ENCODE assay signal across 26 cellular contexts in the genomic region with DNA sequence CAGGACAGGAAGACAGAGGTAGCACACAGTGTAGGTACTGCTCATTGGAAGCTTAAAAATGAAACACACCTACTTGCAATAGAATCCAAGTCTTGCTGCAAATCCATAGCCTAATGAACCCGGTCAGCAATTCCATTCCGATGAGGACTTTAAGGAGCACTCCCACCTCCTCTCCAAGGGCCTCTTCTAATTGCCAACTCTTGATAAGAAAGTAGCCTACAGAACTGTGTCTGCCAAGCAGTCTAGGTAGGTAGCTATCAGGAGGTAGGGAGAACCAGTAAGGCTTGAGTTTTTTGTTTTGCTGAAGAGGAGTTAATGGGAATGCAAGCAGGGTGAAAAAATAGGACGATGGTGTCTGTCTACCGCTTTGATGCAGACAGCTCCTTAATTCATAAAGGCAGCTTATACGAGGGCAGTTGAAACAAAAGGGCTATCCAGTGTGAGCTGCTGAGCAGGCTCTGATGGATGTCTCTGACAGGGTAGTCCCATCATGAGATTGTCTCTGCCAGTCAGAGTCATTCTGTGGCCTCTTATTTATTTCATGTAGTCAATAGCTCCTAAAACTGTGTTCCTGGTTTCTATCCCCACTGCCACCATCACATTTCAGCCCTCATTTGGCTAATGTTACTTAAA.
A peak's percentile ranks its signal among the peaks of the same experiment; 100 is the strongest.
DNase-seq lines count a peak whose midpoint lies in the region; ATAC-seq, FAIRE-seq and TF ChIP-seq lines count a peak whose summit lies in the region.
"Had no signal": no experiment of that assay in that cellular context is flagged by ENCODE, and none has a peak within 500 bp of the region (broad histone marks: within the 10 kb centered on the region; RNA-seq: fewer than 3 reads in every experiment).

No MANE protein-coding gene starts in this region.

- ATAC-seq in upper lobe of right lung (peak; percentile 58), HG03442 (IDR thresholded peaks at IDR 0.05; ENCODE audit: unreplicated experiment) (no peak)
- ATAC-seq: CD8-positive, alpha-beta T cell; effector memory CD8-positive, alpha-beta T cell; esophagus mucosa; gastroesophageal sphincter; GM23338; K562 had no signal

- no peaks in the 10 kb centered on the region for H3K36me3 ChIP-seq in OCI-LY3 (replicated peaks; ENCODE audit: low read depth, low read length)
- H3K36me3 ChIP-seq in upper lobe of right lung: no peaks in the 10 kb centered on the region
- no peaks in the 10 kb centered on the region for H3K36me3 ChIP-seq in Karpas-422 (ENCODE audit: insufficient read depth, low read length)
- no peaks in the 10 kb centered on the region for H3K36me3 ChIP-seq in right atrium auricular region
- H3K36me3 ChIP-seq: brain microvascular endothelial cell, gastroesophageal sphincter, MG63, SJSA1, upper lobe of left lung had no signal

- no peak for TF ChIP-seq CTCF in OCI-LY3 (IDR thresholded peaks at IDR 0.05; ENCODE audit: low read depth, low read length)
- no peak for TF ChIP-seq CTCF in upper lobe of right lung (IDR thresholded peaks at IDR 0.05)
- TF ChIP-seq CTCF in right atrium auricular region (IDR thresholded peaks at IDR 0.05): no peak

- H3K27me3 ChIP-seq in OCI-LY3 (ENCODE audit: low read depth, low read length): no peaks in the 10 kb centered on the region
- H3K27me3 ChIP-seq in layer of hippocampus (ENCODE audit: control insufficient read depth, insufficient read depth, low read length): no peaks in the 10 kb centered on the region
- no peaks in the 10 kb centered on the region for H3K27me3 ChIP-seq in upper lobe of right lung
- H3K27me3 ChIP-seq in Karpas-422 (ENCODE audit: low read length): no peaks in the 10 kb centered on the region
- no peaks in the 10 kb centered on the region for H3K27me3 ChIP-seq in right atrium auricular region
- H3K27me3 ChIP-seq: brain microvascular endothelial cell, gastroesophageal sphincter, MG63, SJSA1, upper lobe of left lung had no signal

- no peaks in the 10 kb centered on the region for H4K20me1 ChIP-seq in OCI-LY3 (ENCODE audit: insufficient read depth, low read length)
- no peaks in the 10 kb centered on the region for H4K20me1 ChIP-seq in Karpas-422 (ENCODE audit: insufficient read depth, low read depth, low read length)

- H3K4me2 ChIP-seq in OCI-LY3 (ENCODE audit: low read length) (peak overlapping the region; percentile 73), Karpas-422 (ENCODE audit: low read depth, low read length, poor library complexity, severe bottlenecking) (no peak overlapping the region)
- H3K4me2 ChIP-seq: GM23338 had no signal

- 0 out of 2 replicates have a peak overlapping the region, but pooled peaks have one; percentile 19 for H2AFZ ChIP-seq in OCI-LY3 (ENCODE audit: low read depth, low read length)
- H2AFZ ChIP-seq in Karpas-422 (ENCODE audit: low read length): no peak overlapping the region
- H2AFZ ChIP-seq: GM23338 had no signal

- H3K27ac ChIP-seq in OCI-LY3 (ENCODE audit: low read length): peak overlapping the region; percentile 49
- peak overlapping the region; percentile 59 for H3K27ac ChIP-seq in layer of hippocampus (ENCODE audit: low read depth, low read length)
- no peak overlapping the region for H3K27ac ChIP-seq in upper lobe of right lung
- no peak overlapping the region for H3K27ac ChIP-seq in Karpas-422 (ENCODE audit: low read length)
- no peak overlapping the region for H3K27ac ChIP-seq in right atrium auricular region
- H3K27ac ChIP-seq: brain microvascular endothelial cell, gastroesophageal sphincter, SJSA1, upper lobe of left lung had no signal

- H3K4me1 ChIP-seq in OCI-LY3 (ENCODE audit: low read length) (peaks cover 37% of the 10 kb centered on the region), upper lobe of right lung (no peaks in the 10 kb centered on the region), Karpas-422 (ENCODE audit: low read length) (no peaks in the 10 kb centered on the region), right atrium auricular region (no peaks in the 10 kb centered on the region)
- H3K4me1 ChIP-seq: SJSA1 had no signal

- H3K79me2 ChIP-seq in OCI-LY3 (ENCODE audit: low read length): no peaks in the 10 kb centered on the region
- no peaks in the 10 kb centered on the region for H3K79me2 ChIP-seq in Karpas-422 (ENCODE audit: low read length)

- peak overlapping the region; percentile 26; the same call in 1 of the 2 replicates for H3K4me3 ChIP-seq in OCI-LY3 (ENCODE audit: low read length)
- H3K4me3 ChIP-seq in upper lobe of right lung: no peak overlapping the region
- no peak overlapping the region for H3K4me3 ChIP-seq in Karpas-422 (ENCODE audit: low read length)
- H3K4me3 ChIP-seq in right atrium auricular region: no peak overlapping the region
- H3K4me3 ChIP-seq: gastroesophageal sphincter, GM23338, K562, MG63, SJSA1, upper lobe of left lung had no signal

- peak; percentile 77 for FAIRE-seq in GM19239 (lab: Jason Lieb, UNC)
- FAIRE-seq: colon, K562 had no signal

- H3K9me3 ChIP-seq in OCI-LY3 (ENCODE audit: insufficient read depth, low read length) (no peaks in the 10 kb centered on the region), upper lobe of right lung (no peaks in the 10 kb centered on the region), Karpas-422 (ENCODE audit: low read length) (no peaks in the 10 kb centered on the region), right atrium auricular region (no peaks in the 10 kb centered on the region)
- H3K9me3 ChIP-seq: gastroesophageal sphincter, MG63, upper lobe of left lung had no signal

- no peaks in the 10 kb centered on the region for H3K9me2 ChIP-seq in Karpas-422 (replicated peaks; ENCODE audit: insufficient read depth, low read length)

- DNase-seq in GM19239 (ENCODE audit: insufficient read length, low spot score): no peak
- DNase-seq in upper lobe of right lung: no peak
- no peak for DNase-seq in Karpas-422
- no peak for DNase-seq in right atrium auricular region (ENCODE audit: low spot score)
- no peak for DNase-seq in SW480 (ENCODE audit: low spot score)
- DNase-seq: activated T-cell treated with anti-CD3 and anti-CD28 coated beads, Interleukin-2, amount 50 U/mL, for 24 hours; brain microvascular endothelial cell; CD8-positive, alpha-beta T cell; DMS153; effector memory CD8-positive, alpha-beta T cell; HFFc6; islet precursor cell; MG63; NCI-H1436; NCI-H2171; NCI-H526; upper lobe of left lung had no signal

- intact Hi-C loops in upper lobe of right lung (cut with DNase I): no loop called here

- H3K9ac ChIP-seq in OCI-LY3 (ENCODE audit: low read length) (peak overlapping the region; percentile 16; the same call in 1 of the 2 replicates), Karpas-422 (ENCODE audit: low read length) (no peak overlapping the region)

Comparison
In these comparisons a context has a peak if more than half of its experiments do, and no peak if none do; other contexts are left out.
1. H3K27ac ChIP-seq: peak in OCI-LY3 (single experiment) and layer of hippocampus (single experiment); none in upper lobe of right lung (single experiment), Karpas-422 (single experiment) and right atrium auricular region (0 of 2).